In the genomic region with DNA sequence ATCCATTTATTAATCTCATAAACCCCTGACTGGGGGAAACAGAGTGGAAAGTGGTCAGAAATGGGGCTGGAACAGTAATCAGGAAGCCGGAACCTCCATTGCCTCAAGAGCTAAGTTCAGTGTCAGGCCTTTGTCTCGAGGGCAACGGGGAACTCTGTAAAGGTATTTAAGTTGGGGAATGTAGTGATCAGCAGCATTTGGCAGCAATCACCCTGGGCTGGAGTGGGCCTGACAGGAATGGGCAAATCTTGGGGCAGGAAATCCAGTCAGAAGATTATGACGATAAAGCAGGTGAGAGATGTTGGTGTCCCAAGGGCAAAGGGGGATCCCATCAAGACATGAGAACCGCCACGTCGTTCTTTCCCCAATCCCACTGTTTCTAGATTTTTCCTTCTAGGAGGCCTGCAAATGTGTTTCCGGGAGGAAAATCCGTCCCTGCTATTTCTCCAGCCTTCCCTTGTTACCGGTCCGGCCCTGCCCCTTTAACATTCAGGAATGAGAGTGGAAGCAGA, we compare ENCODE assay signal across 8 cellular contexts.
DNase-seq lines count a peak whose midpoint lies in the region; ATAC-seq and TF ChIP-seq lines count a peak whose summit lies in the region.

No MANE protein-coding gene starts in this region.

- no peaks in the 10 kb centered on the region for H3K9me3 Mint-ChIP-seq in activated T-cell treated with anti-CD3 and anti-CD28 coated beads, Interleukin-2, amount 50 U/mL, for 24 hours
- H3K9me3 Mint-ChIP-seq in WTC11, result no peaks in the 10 kb centered on the region

- POLR2A ChIA-PET in WTC11 (lab: Charles Lee), result interaction anchor here (2.7 kb wide), 1 partner anchor 295 kb away, joined by 34 read pairs; no protein-coding TSS in a partner anchor

- H3K4me3 Mint-ChIP-seq in activated T-cell treated with anti-CD3 and anti-CD28 coated beads, Interleukin-2, amount 50 U/mL, for 24 hours, result peak overlapping the region; percentile 83
- H3K4me3 Mint-ChIP-seq in WTC11, result peak overlapping the region; percentile 85

- CTCF ChIA-PET in WTC11 (lab: Charles Lee), result interaction anchor here (0.6 to 2.2 kb wide), 11 partner anchors 25 to 1588 kb away, joined by 3 to 10 read pairs (median 3); no protein-coding TSS in a partner anchor

- H3K27ac Mint-ChIP-seq in activated T-cell treated with anti-CD3 and anti-CD28 coated beads, Interleukin-2, amount 50 U/mL, for 24 hours, result peak overlapping the region; percentile 89
- H3K27ac Mint-ChIP-seq in WTC11, result peak overlapping the region; percentile 93

- H3K4me3 ChIP-seq in foreskin fibroblast (ENCODE audit: low read depth in 1 of 2, low read length in 2 of 2) (peak overlapping the region; percentile 56 to 67), retinal pigment epithelial cell (ENCODE audit: low read length) (peak overlapping the region; percentile 39)

- no peak for TF ChIP-seq CTCF in WTC11 (IDR thresholded peaks at IDR 0.05)
- TF ChIP-seq CTCF in foreskin fibroblast (IDR thresholded peaks at IDR 0.05; ENCODE audit: low read depth, low read length), result no peak
- TF ChIP-seq CTCF in retinal pigment epithelial cell (conservative IDR thresholded peaks at IDR 0.05; ENCODE audit: low read depth, low read length), result no peak

- DNase-seq in activated T-cell treated with anti-CD3 and anti-CD28 coated beads, Interleukin-2, amount 50 U/mL, for 24 hours, result no peak
- no peak for DNase-seq in activated T-cell treated with anti-CD3 and anti-CD28 coated beads, Interleukin-2, amount 50 U/mL, for 1 hour
- no peak for DNase-seq in WTC11 (ENCODE audit: low spot score)
- DNase-seq in foreskin fibroblast, result no peak
- peak; percentile 66 for DNase-seq in retinal pigment epithelial cell (ENCODE audit: low read depth)

- H3K4me1 Mint-ChIP-seq in activated T-cell treated with anti-CD3 and anti-CD28 coated beads, Interleukin-2, amount 50 U/mL, for 24 hours (ENCODE audit: low read depth), result peaks cover 25% of the 10 kb centered on the region
- peaks cover 33% of the 10 kb centered on the region for H3K4me1 Mint-ChIP-seq in WTC11

- ATAC-seq in WTC11, result no peak
- ATAC-seq in GM21515 (IDR thresholded peaks at IDR 0.05; ENCODE audit: unreplicated experiment), result no peak
- no peak for ATAC-seq in GM18870 (IDR thresholded peaks at IDR 0.05; ENCODE audit: unreplicated experiment)
- no peak for ATAC-seq in HG02798 (IDR thresholded peaks at IDR 0.05; ENCODE audit: poor library complexity, unreplicated experiment)

- H3K36me3 Mint-ChIP-seq in activated T-cell treated with anti-CD3 and anti-CD28 coated beads, Interleukin-2, amount 50 U/mL, for 24 hours (ENCODE audit: low read depth), result peaks cover 2% of the 10 kb centered on the region
- no peaks in the 10 kb centered on the region for H3K36me3 Mint-ChIP-seq in WTC11

- peaks cover 9% of the 10 kb centered on the region for H3K27me3 Mint-ChIP-seq in activated T-cell treated with anti-CD3 and anti-CD28 coated beads, Interleukin-2, amount 50 U/mL, for 24 hours
- H3K27me3 Mint-ChIP-seq in WTC11 (ENCODE audit: low read depth), result no peaks in the 10 kb centered on the region; the same call in 1 of the 2 replicates

TF ChIP-seq in WTC11, 78 proteins besides CTCF, POLR2A, EP300 and RAD21:
- TF ChIP-seq JAZF1 (CRISPR knock-in tag; IDR thresholded peaks at IDR 0.05) (no peak), FOXK1 (CRISPR knock-in tag; IDR thresholded peaks at IDR 0.05) (no peak), SP1 (CRISPR knock-in tag; conservative IDR thresholded peaks at IDR 0.05) (no peak), GTF2I (CRISPR knock-in tag; conservative IDR thresholded peaks at IDR 0.05) (peak; percentile 73; the same call in 1 of the 2 replicates)
- TF ChIP-seq, protein P1, sequence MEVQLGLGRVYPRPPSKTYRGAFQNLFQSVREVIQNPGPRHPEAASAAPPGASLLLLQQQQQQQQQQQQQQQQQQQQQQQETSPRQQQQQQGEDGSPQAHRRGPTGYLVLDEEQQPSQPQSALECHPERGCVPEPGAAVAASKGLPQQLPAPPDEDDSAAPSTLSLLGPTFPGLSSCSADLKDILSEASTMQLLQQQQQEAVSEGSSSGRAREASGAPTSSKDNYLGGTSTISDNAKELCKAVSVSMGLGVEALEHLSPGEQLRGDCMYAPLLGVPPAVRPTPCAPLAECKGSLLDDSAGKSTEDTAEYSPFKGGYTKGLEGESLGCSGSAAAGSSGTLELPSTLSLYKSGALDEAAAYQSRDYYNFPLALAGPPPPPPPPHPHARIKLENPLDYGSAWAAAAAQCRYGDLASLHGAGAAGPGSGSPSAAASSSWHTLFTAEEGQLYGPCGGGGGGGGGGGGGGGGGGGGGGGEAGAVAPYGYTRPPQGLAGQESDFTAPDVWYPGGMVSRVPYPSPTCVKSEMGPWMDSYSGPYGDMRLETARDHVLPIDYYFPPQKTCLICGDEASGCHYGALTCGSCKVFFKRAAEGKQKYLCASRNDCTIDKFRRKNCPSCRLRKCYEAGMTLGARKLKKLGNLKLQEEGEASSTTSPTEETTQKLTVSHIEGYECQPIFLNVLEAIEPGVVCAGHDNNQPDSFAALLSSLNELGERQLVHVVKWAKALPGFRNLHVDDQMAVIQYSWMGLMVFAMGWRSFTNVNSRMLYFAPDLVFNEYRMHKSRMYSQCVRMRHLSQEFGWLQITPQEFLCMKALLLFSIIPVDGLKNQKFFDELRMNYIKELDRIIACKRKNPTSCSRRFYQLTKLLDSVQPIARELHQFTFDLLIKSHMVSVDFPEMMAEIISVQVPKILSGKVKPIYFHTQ (CRISPR knock-in tag; IDR thresholded peaks at IDR 0.05), result no peak
- TF ChIP-seq, protein P2, sequence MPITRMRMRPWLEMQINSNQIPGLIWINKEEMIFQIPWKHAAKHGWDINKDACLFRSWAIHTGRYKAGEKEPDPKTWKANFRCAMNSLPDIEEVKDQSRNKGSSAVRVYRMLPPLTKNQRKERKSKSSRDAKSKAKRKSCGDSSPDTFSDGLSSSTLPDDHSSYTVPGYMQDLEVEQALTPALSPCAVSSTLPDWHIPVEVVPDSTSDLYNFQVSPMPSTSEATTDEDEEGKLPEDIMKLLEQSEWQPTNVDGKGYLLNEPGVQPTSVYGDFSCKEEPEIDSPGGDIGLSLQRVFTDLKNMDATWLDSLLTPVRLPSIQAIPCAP (CRISPR knock-in tag; IDR thresholded peaks at IDR 0.05), result no peak
- TF ChIP-seq, protein P3, sequence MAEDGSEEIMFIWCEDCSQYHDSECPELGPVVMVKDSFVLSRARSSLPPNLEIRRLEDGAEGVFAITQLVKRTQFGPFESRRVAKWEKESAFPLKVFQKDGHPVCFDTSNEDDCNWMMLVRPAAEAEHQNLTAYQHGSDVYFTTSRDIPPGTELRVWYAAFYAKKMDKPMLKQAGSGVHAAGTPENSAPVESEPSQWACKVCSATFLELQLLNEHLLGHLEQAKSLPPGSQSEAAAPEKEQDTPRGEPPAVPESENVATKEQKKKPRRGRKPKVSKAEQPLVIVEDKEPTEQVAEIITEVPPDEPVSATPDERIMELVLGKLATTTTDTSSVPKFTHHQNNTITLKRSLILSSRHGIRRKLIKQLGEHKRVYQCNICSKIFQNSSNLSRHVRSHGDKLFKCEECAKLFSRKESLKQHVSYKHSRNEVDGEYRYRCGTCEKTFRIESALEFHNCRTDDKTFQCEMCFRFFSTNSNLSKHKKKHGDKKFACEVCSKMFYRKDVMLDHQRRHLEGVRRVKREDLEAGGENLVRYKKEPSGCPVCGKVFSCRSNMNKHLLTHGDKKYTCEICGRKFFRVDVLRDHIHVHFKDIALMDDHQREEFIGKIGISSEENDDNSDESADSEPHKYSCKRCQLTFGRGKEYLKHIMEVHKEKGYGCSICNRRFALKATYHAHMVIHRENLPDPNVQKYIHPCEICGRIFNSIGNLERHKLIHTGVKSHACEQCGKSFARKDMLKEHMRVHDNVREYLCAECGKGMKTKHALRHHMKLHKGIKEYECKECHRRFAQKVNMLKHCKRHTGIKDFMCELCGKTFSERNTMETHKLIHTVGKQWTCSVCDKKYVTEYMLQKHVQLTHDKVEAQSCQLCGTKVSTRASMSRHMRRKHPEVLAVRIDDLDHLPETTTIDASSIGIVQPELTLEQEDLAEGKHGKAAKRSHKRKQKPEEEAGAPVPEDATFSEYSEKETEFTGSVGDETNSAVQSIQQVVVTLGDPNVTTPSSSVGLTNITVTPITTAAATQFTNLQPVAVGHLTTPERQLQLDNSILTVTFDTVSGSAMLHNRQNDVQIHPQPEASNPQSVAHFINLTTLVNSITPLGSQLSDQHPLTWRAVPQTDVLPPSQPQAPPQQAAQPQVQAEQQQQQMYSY (CRISPR knock-in tag; IDR thresholded peaks at IDR 0.05), result peak; percentile 72
